In genomic region chr10:102523250-102524029, GRCh38 we compare ENCODE assay signal across 18 cellular contexts. TPM values are rescaled to one million over a fixed set of nuclear protein-coding genes. Genes with fewer than 3 reads are reported as not detected.
A peak's percentile ranks its signal among the peaks of the same experiment; 100 is the strongest.
DNase-seq lines count a peak whose midpoint lies in the region; ATAC-seq and TF ChIP-seq lines count a peak whose summit lies in the region.
"Had no signal": no experiment of that assay in that cellular context is flagged by ENCODE, and none has a peak within 500 bp of the region (broad histone marks: within the 10 kb centered on the region; RNA-seq: fewer than 3 reads in every experiment).

No MANE protein-coding gene starts in this region.

- H3K4me3 ChIP-seq in left ventricle myocardium inferior (no peak overlapping the region), right lobe of liver (no peak overlapping the region), Caco-2 (ENCODE audit: low read depth, low read length) (no peak overlapping the region), lower lobe of right lung (no peak overlapping the region)
- H3K4me3 ChIP-seq: SJSA1, transverse colon had no signal

- no TSS peak for BruUV-seq in Caco-2 (replicated peaks; lab: Mats Ljungman, UMichigan)

- no peaks in the 10 kb centered on the region for H3K27me3 ChIP-seq in left ventricle myocardium inferior (ENCODE audit: low read depth)
- H3K27me3 ChIP-seq in right lobe of liver: no peaks in the 10 kb centered on the region
- H3K27me3 ChIP-seq in Caco-2 (replicated peaks; ENCODE audit: control insufficient read depth, insufficient read depth, low read length): no peaks in the 10 kb centered on the region
- H3K27me3 ChIP-seq in lower lobe of right lung (ENCODE audit: low read depth): no peaks in the 10 kb centered on the region
- H3K27me3 ChIP-seq: SJSA1, transverse colon had no signal

- TF ChIP-seq POLR2A in right lobe of liver (IDR thresholded peaks at IDR 0.05): no peak

- no peak overlapping the region for H3K27ac ChIP-seq in left ventricle myocardium inferior (replicated peaks)
- H3K27ac ChIP-seq in right lobe of liver: no peak overlapping the region
- no peak overlapping the region for H3K27ac ChIP-seq in lower lobe of right lung
- H3K27ac ChIP-seq: SJSA1, transverse colon had no signal

- CTCF ChIA-PET in Caco-2 (lab: Charles Lee): interaction anchor here (0.6 to 1.3 kb wide), 3 partner anchors 19 to 757 kb away, joined by 3 to 4 read pairs (median 3); no protein-coding TSS in a partner anchor

- H3K27me3 Mint-ChIP-seq in Caco-2 (ENCODE audit: insufficient read depth, unreplicated experiment): no peaks in the 10 kb centered on the region
- H3K27me3 Mint-ChIP-seq: activated naive CD8-positive, alpha-beta T cell; B cell; progenitor cell of endocrine pancreas had no signal

- H3K4me1 ChIP-seq in left ventricle myocardium inferior: peaks cover 6% of the 10 kb centered on the region
- H3K4me1 ChIP-seq in right lobe of liver: no peaks in the 10 kb centered on the region
- no peaks in the 10 kb centered on the region for H3K4me1 ChIP-seq in Caco-2
- H3K4me1 ChIP-seq in lower lobe of right lung: no peaks in the 10 kb centered on the region
- H3K4me1 ChIP-seq: SJSA1, transverse colon had no signal

- no peaks in the 10 kb centered on the region for H3K9me3 Mint-ChIP-seq in Caco-2 (ENCODE audit: unreplicated experiment)
- H3K9me3 Mint-ChIP-seq: mesothelial cell of epicardium had no signal

- intact Hi-C loops in left ventricle myocardium superior (cut with micrococcal nuclease): no loop called here
- intact Hi-C loops in left ventricle myocardium inferior (cut with micrococcal nuclease): no loop called here
- intact Hi-C loops in right lobe of liver (cut with DNase I): no loop called here
- intact Hi-C loops in Caco-2 (cut with micrococcal nuclease; ENCODE audit: unreplicated experiment): no loop called here
- intact Hi-C loops in lower lobe of right lung (cut with DNase I): no loop called here

- H3K36me3 ChIP-seq in left ventricle myocardium inferior (peaks cover 16% of the 10 kb centered on the region), right lobe of liver (peaks cover 0 to 4% (median 0%) of the 10 kb centered on the region in 4 donors), Caco-2 (ENCODE audit: control insufficient read depth, insufficient read depth, low read length) (no peaks in the 10 kb centered on the region), lower lobe of right lung (peaks cover 40% of the 10 kb centered on the region)

- no peaks in the 10 kb centered on the region for H3K36me3 Mint-ChIP-seq in Caco-2 (ENCODE audit: insufficient read depth, unreplicated experiment)

- no peak for TF ChIP-seq CTCF in left ventricle myocardium inferior (IDR thresholded peaks at IDR 0.05; ENCODE audit: borderline replicate concordance)
- no peak for TF ChIP-seq CTCF in right lobe of liver (IDR thresholded peaks at IDR 0.05)
- TF ChIP-seq CTCF in Caco-2 (IDR thresholded peaks at IDR 0.05; ENCODE audit: insufficient read depth in 1 of 2, low read depth in 1 of 2, low read length in 1 of 2, severe bottlenecking in 1 of 2, unreplicated experiment in 1 of 2): no peak
- TF ChIP-seq CTCF in lower lobe of right lung (IDR thresholded peaks at IDR 0.05): no peak

- POLR2A ChIA-PET in Caco-2 (lab: Charles Lee): no interaction called here

- peaks cover 13% of the 10 kb centered on the region for H3K4me1 Mint-ChIP-seq in Caco-2 (ENCODE audit: low read depth, unreplicated experiment)
- H3K4me1 Mint-ChIP-seq: B cell, mesothelial cell of epicardium had no signal

- no peak overlapping the region for H3K4me3 Mint-ChIP-seq in Caco-2 (ENCODE audit: unreplicated experiment)
- H3K4me3 Mint-ChIP-seq: activated naive CD8-positive, alpha-beta T cell; B cell; mesothelial cell of epicardium had no signal

- ATAC-seq in left ventricle myocardium superior: peak; percentile 26
- ATAC-seq in right lobe of liver: peak; percentile 24 to 59 (median 38)
- no peak for ATAC-seq in lower lobe of right lung
- no peak for ATAC-seq in HG03442 (IDR thresholded peaks at IDR 0.05; ENCODE audit: unreplicated experiment)

- H3K9me3 ChIP-seq in left ventricle myocardium inferior (replicated peaks) (no peaks in the 10 kb centered on the region), right lobe of liver (no peaks in the 10 kb centered on the region), Caco-2 (no peaks in the 10 kb centered on the region), lower lobe of right lung (no peaks in the 10 kb centered on the region)
- H3K9me3 ChIP-seq: SJSA1, transverse colon had no signal

- peak; percentile 45 for DNase-seq in left ventricle myocardium superior
- DNase-seq in left ventricle myocardium inferior: no peak
- DNase-seq in astrocyte of the hippocampus (ENCODE audit: low read depth, low spot score): peak; percentile 82
- peak in 1 of 3 donors; percentile 22 for DNase-seq in right lobe of liver
- no peak for DNase-seq in Caco-2
- DNase-seq in lower lobe of right lung: no peak
- DNase-seq in effector CD8-positive, alpha-beta T cell (lab: John Stamatoyannopoulos, UW): no peak
- DNase-seq: activated CD4-positive, alpha-beta T cell treated with anti-CD3 and anti-CD28 coated beads, Interleukin-2, amount 50 U/mL, for 1 hour; effector CD4-positive, alpha-beta T cell; hypothalamus; NCI-H748 treated with DMSO at 0.1 percent for 48 hours; transverse colon had no signal

- WGBS in right lobe of liver (ENCODE audit: insufficient coverage, low coverage, low lambda C conversion rate, missing lambda C conversion rate): 68% methylated on average over 4 of the region's 7 CpGs

- no peak overlapping the region for H3K27ac Mint-ChIP-seq in Caco-2 (ENCODE audit: unreplicated experiment)
- H3K27ac Mint-ChIP-seq: B cell, mesothelial cell of epicardium had no signal

RNA-seq across cellular contexts. Expression of gene SUFU, which starts 19.7 kb away (rescaled TPM):
- total RNA-seq in left ventricle myocardium superior (8.0 TPM), left ventricle myocardium inferior (7.9 TPM), right lobe of liver (1 to 10 TPM; 4.2 to 6.2 (median 5.1) TPM), Caco-2 (2022) (10.6 and 11.4 TPM in 2 replicates), lower lobe of right lung (14.3 TPM)

RNA-seq across cellular contexts. Expression of gene ACTR1A, which starts 20.9 kb away (rescaled TPM):
- total RNA-seq in left ventricle myocardium superior (101 TPM), left ventricle myocardium inferior (103 TPM), right lobe of liver (10 to 100 TPM; 25.6 to 47.9 (median 31.3) TPM), Caco-2 (2022) (65.9 and 69.7 TPM in 2 replicates), lower lobe of right lung (88.0 TPM)

Comparison
In these comparisons a context has a peak if more than half of its experiments do, and no peak if none do; other contexts are left out.
1. DNase-seq: peak in left ventricle myocardium superior (single experiment) and astrocyte of the hippocampus (single experiment); none in left ventricle myocardium inferior (single experiment), Caco-2 (0 of 2), lower lobe of right lung (single experiment) and effector CD8-positive, alpha-beta T cell (single experiment).
2. ATAC-seq: peak in left ventricle myocardium superior (single experiment) and right lobe of liver (4 of 4); none in lower lobe of right lung (0 of 2) and HG03442 (single experiment).